ENCODE assay signal across 26 cellular contexts in genomic region chr9:88726803-88727202, GRCh38.
"Had no signal": no experiment of that assay in that cellular context is flagged by ENCODE, and none has a peak within 500 bp of the region (broad histone marks: within the 10 kb centered on the region; RNA-seq: fewer than 3 reads in every experiment).

No MANE protein-coding gene starts in this region.

- H3K27me3 ChIP-seq: stomach, suprapubic skin, testis, thyroid gland, tibial artery, tibial nerve, transverse colon, upper lobe of left lung, upper lobe of right lung, uterus, vagina had no signal

- H3K27ac ChIP-seq: stomach, suprapubic skin, testis, thoracic aorta, thyroid gland, tibial artery, tibial nerve, transverse colon, upper lobe of left lung, upper lobe of right lung, uterus, vagina had no signal

- DNase-seq: stimulated activated CD4-positive, alpha-beta T cell treated with anti-CD3 and anti-CD28 coated beads, Interleukin-2, amount 100 ng/mL, for 48 hours; stimulated activated CD4-positive, alpha-beta T cell treated with anti-CD3 and anti-CD28 coated beads, Interleukin-4, amount 100 ng/mL, for 1 hour; stimulated activated CD4-positive, alpha-beta T cell treated with anti-CD3 and anti-CD28 coated beads, Interleukin-4, amount 100 ng/mL, for 24 hours; stimulated activated CD4-positive, alpha-beta T cell treated with anti-CD3 and anti-CD28 coated beads, Interleukin-4, amount 100 ng/mL, for 4 hours; stimulated activated CD8-positive, alpha-beta memory T cell treated with anti-CD3 and anti-CD28 coated beads, Interleukin-4, amount 100 ng/mL, for 48 hours; stimulated activated naive B cell treated with anti-CD40 and anti-IgM and Interleukin-4, amounts not matched to agents 10 μg/mL and 1 μg/mL and 100 μg/mL, for 72 hours; stimulated activated naive CD4-positive, alpha-beta T cell; stimulated activated naive CD4-positive, alpha-beta T cell treated with Interleukin-2 at 50 U/mL for 16 hours; stimulated activated naive CD8-positive, alpha-beta T cell treated with anti-CD3 and anti-CD28 coated beads, Interleukin-15, amount 100 ng/mL, for 72 hours; stimulated activated naive CD8-positive, alpha-beta T cell treated with anti-CD3 and anti-CD28 coated beads, Interleukin-15, Interleukin-2, amounts not matched to agents 100 U/mL and 50 U/mL, for 24 hours; stomach; substantia nigra; testis; thyroid gland; tibial artery; transverse colon; trophoblast cell; upper lobe of left lung; upper lobe of right lung; uterus had no signal

- H3K36me3 ChIP-seq: stomach, suprapubic skin, thoracic aorta, thyroid gland, tibial artery, tibial nerve, transverse colon, upper lobe of left lung, upper lobe of right lung, uterus, vagina had no signal

- H3K4me3 ChIP-seq: stomach, suprapubic skin, testis, thoracic aorta, thyroid gland, tibial artery, tibial nerve, transverse colon, upper lobe of left lung, upper lobe of right lung, uterus, vagina had no signal

- H3K9me3 ChIP-seq: stomach, suprapubic skin, testis, thoracic aorta, thyroid gland, tibial artery, tibial nerve, transverse colon, upper lobe of left lung, upper lobe of right lung, uterus, vagina had no signal

- H3K4me1 ChIP-seq: stomach, suprapubic skin, testis, transverse colon, upper lobe of left lung, upper lobe of right lung, uterus had no signal

- ATAC-seq: stimulated activated effector memory CD8-positive, alpha-beta T cell treated with anti-CD3 and anti-CD28 coated beads, Interleukin-12 subunit alpha, Interleukin-12 subunit beta, amount 100 ng/mL, for 72 hours; stimulated activated memory B cell treated with anti-CD40 and anti-IgM and Interleukin-4, amounts not matched to agents 10 μg/mL and 1 μg/mL and 100 μg/mL, for 72 hours; stimulated activated naive B cell treated with anti-CD40 and anti-IgM and Interleukin-4, amounts not matched to agents 10 μg/mL and 1 μg/mL and 100 μg/mL, for 72 hours; stimulated activated naive CD8-positive, alpha-beta T cell treated with anti-CD3 and anti-CD28 coated beads, Interleukin-15, amount 100 ng/mL, for 72 hours; stimulated activated naive CD8-positive, alpha-beta T cell treated with anti-CD3 and anti-CD28 coated beads, Interleukin-15, Interleukin-2, amounts not matched to agents 100 U/mL and 50 U/mL, for 24 hours; upper lobe of right lung had no signal
